In the genomic region with DNA sequence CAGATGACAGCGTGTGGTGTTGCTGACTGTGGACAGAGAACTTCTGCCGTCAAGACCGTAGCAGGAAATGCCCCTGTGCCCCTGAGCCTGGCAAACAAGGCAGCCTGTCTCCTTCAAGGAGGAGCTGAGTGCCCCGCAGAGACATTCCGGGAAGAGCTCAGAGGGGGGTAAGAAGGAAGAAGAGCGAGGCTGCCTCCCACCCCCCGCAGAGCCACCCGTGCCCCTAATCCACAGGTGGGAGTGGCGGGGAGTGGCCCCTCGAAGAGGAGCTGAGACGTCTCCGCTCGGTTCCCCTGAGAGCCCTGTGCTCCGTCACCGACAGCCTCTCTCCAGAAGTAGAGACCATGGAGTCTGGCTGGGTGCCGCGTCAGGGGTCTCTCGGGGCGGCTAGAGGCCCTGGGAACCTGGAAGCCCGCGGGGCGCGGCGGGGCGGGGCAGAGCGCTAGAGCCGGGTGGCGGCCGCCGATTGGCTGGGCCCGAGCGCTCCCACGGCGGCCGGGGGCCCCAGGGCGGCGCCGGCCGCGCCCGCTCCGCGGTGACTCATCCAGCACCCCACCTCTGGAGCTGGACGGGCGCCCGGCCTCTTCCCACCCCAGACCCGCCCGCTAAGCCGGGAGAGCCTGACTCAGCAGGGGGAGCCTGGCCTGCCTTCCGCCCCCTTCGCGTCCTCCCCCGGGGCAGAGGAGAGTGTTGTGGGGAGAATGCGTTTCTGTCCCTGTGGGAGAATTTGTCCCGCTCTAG, we compare ENCODE assay signal across 8 cellular contexts. TPM values are rescaled to one million over a fixed set of nuclear protein-coding genes. Genes with fewer than 3 reads are reported as not detected.
DNase-seq lines count a peak whose midpoint lies in the region; ATAC-seq and TF ChIP-seq lines count a peak whose summit lies in the region.

No MANE protein-coding gene starts in this region.

- H3K4me1 ChIP-seq in BLaER1 treated with 17β-estradiol and CSF1 and Interleukin-3, amounts not matched to agents 10 nM and 100 nM: peaks cover 34 to 89% (median 59%) of the 10 kb centered on the region in 10 experiments
- H3K4me1 ChIP-seq in RWPE2 (ENCODE audit: insufficient read depth, poor library complexity, severe bottlenecking) (peaks cover 58% of the 10 kb centered on the region), cardiac muscle cell (ENCODE audit: low read depth) (no peaks in the 10 kb centered on the region), aorta (ENCODE audit: control insufficient read depth in 1 of 2, insufficient read depth in 2 of 2, low read length in 2 of 2) (no peaks in the 10 kb centered on the region)

- H3K4me3 Mint-ChIP-seq in activated naive CD8-positive, alpha-beta T cell treated with anti-CD3 and anti-CD28 coated beads, Interleukin-2, amount 10 ng/mL, durations not matched to agents 7 days and 5 days: peak overlapping the region; percentile 81
- peak overlapping the region; percentile 64 for H3K4me3 Mint-ChIP-seq in progenitor cell of endocrine pancreas (ENCODE audit: low read depth)

- no peaks in the 10 kb centered on the region for H4K20me1 ChIP-seq in BLaER1 treated with 17β-estradiol and CSF1 and Interleukin-3, amounts not matched to agents 10 nM and 100 nM

- TF ChIP-seq CTCF in RWPE2 (IDR thresholded peaks at IDR 0.05; ENCODE audit: poor library complexity, severe bottlenecking): no peak
- no peak for TF ChIP-seq CTCF in cardiac muscle cell (IDR thresholded peaks at IDR 0.05; ENCODE audit: low read depth, low read length)
- TF ChIP-seq CTCF in progenitor cell of endocrine pancreas (IDR thresholded peaks at IDR 0.05; ENCODE audit: unreplicated experiment): no peak

- H3K27me3 ChIP-seq in BLaER1 treated with 17β-estradiol and CSF1 and Interleukin-3, amounts not matched to agents 10 nM and 100 nM: no peaks in the 10 kb centered on the region
- H3K27me3 ChIP-seq in RWPE2 (ENCODE audit: insufficient read depth, poor library complexity, severe bottlenecking): no peaks in the 10 kb centered on the region
- H3K27me3 ChIP-seq in cardiac muscle cell: peaks cover 19% of the 10 kb centered on the region
- no peaks in the 10 kb centered on the region for H3K27me3 ChIP-seq in aorta (ENCODE audit: control insufficient read depth in 1 of 2, insufficient read depth in 2 of 2, low read length in 1 of 2)

- peaks cover 11% of the 10 kb centered on the region for H3K27me3 Mint-ChIP-seq in activated naive CD8-positive, alpha-beta T cell treated with anti-CD3 and anti-CD28 coated beads, Interleukin-2, amount 10 ng/mL, durations not matched to agents 7 days and 5 days
- peaks cover 54% of the 10 kb centered on the region for H3K27me3 Mint-ChIP-seq in progenitor cell of endocrine pancreas

- DNase-seq in RWPE2 (ENCODE audit: low spot score): peak; percentile 97
- DNase-seq in activated naive CD8-positive, alpha-beta T cell treated with anti-CD3 and anti-CD28 coated beads, Interleukin-2, amount 10 ng/mL, durations not matched to agents 7 days and 5 days: peak; percentile 69
- peak; percentile 67 to 94 for DNase-seq in cardiac muscle cell (ENCODE audit: low read depth in 1 of 2, low spot score in 1 of 2)
- peak; percentile 49 for DNase-seq in progenitor cell of endocrine pancreas (ENCODE audit: low spot score, unreplicated experiment)
- DNase-seq in aorta: peak; percentile 94 to 96

- peak overlapping the region; percentile 59 to 97 (median 80) for H3K27ac ChIP-seq in BLaER1 treated with 17β-estradiol and CSF1 and Interleukin-3, amounts not matched to agents 10 nM and 100 nM
- H3K27ac ChIP-seq in RWPE2 (ENCODE audit: poor library complexity, severe bottlenecking) (peak overlapping the region; percentile 94), cardiac muscle cell (no peak overlapping the region), aorta (ENCODE audit: low read depth in 1 of 2, low read length in 2 of 2) (peak overlapping the region in 1 of 2 donors; percentile 31)

- no peaks in the 10 kb centered on the region for H3K9me3 ChIP-seq in BLaER1 treated with 17β-estradiol and CSF1 and Interleukin-3, amounts not matched to agents 10 nM and 100 nM (replicated peaks in 1 of 11)
- H3K9me3 ChIP-seq in RWPE2 (ENCODE audit: severe bottlenecking) (no peaks in the 10 kb centered on the region), cardiac muscle cell (ENCODE audit: low read depth) (no peaks in the 10 kb centered on the region), aorta (ENCODE audit: control insufficient read depth, low read length) (no peaks in the 10 kb centered on the region)

- H3K9ac ChIP-seq in BLaER1 treated with 17β-estradiol and CSF1 and Interleukin-3, amounts not matched to agents 10 nM and 100 nM: peak overlapping the region; percentile 66 to 94 (median 78)

- peak overlapping the region; percentile 74 to 98 (median 95) for H3K4me2 ChIP-seq in BLaER1 treated with 17β-estradiol and CSF1 and Interleukin-3, amounts not matched to agents 10 nM and 100 nM

- 2% methylated on average over 28 to 55 of the region's 55 CpGs for WGBS in aorta, 2 donors

- intact Hi-C loops in aorta (cut with DNase I): loop anchor here in 1 of 2 donors (2.0 kb wide), 1 partner anchor 725 kb away; no protein-coding TSS in a partner anchor

- H3K4me1 Mint-ChIP-seq in activated naive CD8-positive, alpha-beta T cell treated with anti-CD3 and anti-CD28 coated beads, Interleukin-2, amount 10 ng/mL, durations not matched to agents 7 days and 5 days: peaks cover 15% of the 10 kb centered on the region
- peaks cover 16% of the 10 kb centered on the region for H3K4me1 Mint-ChIP-seq in progenitor cell of endocrine pancreas (ENCODE audit: low read depth)

- H3K36me3 Mint-ChIP-seq in activated naive CD8-positive, alpha-beta T cell treated with anti-CD3 and anti-CD28 coated beads, Interleukin-2, amount 10 ng/mL, durations not matched to agents 7 days and 5 days: no peaks in the 10 kb centered on the region
- no peaks in the 10 kb centered on the region for H3K36me3 Mint-ChIP-seq in progenitor cell of endocrine pancreas (ENCODE audit: insufficient read depth)

- POLR2A ChIA-PET in activated naive CD8-positive, alpha-beta T cell treated with anti-CD3 and anti-CD28 coated beads, Interleukin-2, amount 10 ng/mL, durations not matched to agents 7 days and 5 days (lab: Charles Lee): interaction anchor here (0.6 to 1.4 kb wide), 2 partner anchors 74 to 289 kb away, joined by 4 to 5 read pairs; no protein-coding TSS in a partner anchor

- H3K36me3 ChIP-seq in BLaER1 treated with 17β-estradiol and CSF1 and Interleukin-3, amounts not matched to agents 10 nM and 100 nM: no peaks in the 10 kb centered on the region
- H3K36me3 ChIP-seq in RWPE2 (ENCODE audit: low read depth) (no peaks in the 10 kb centered on the region), cardiac muscle cell (no peaks in the 10 kb centered on the region), aorta (ENCODE audit: control insufficient read depth in 1 of 2, insufficient read depth in 2 of 2, low read length in 1 of 2) (no peaks in the 10 kb centered on the region)

- H3K9me3 Mint-ChIP-seq in activated naive CD8-positive, alpha-beta T cell treated with anti-CD3 and anti-CD28 coated beads, Interleukin-2, amount 10 ng/mL, durations not matched to agents 7 days and 5 days: no peaks in the 10 kb centered on the region
- H3K9me3 Mint-ChIP-seq in progenitor cell of endocrine pancreas (ENCODE audit: low read depth): no peaks in the 10 kb centered on the region

- ATAC-seq in HG03039 (IDR thresholded peaks at IDR 0.05; ENCODE audit: unreplicated experiment) (peak; percentile 50), RWPE2 (ENCODE audit: low read depth) (peak; percentile 63), aorta (ENCODE audit: low FRiP score) (peak; percentile 72), GM18498 (IDR thresholded peaks at IDR 0.05; ENCODE audit: unreplicated experiment) (no peak)
- peak; percentile 82 for ATAC-seq in activated naive CD8-positive, alpha-beta T cell treated with anti-CD3 and anti-CD28 coated beads, Interleukin-2, amount 10 ng/mL, durations not matched to agents 7 days and 5 days (ENCODE audit: low read depth)

- H3K4me3 ChIP-seq in BLaER1 treated with 17β-estradiol and CSF1 and Interleukin-3, amounts not matched to agents 10 nM and 100 nM: peak overlapping the region; percentile 47 to 71 (median 55)
- H3K4me3 ChIP-seq in RWPE2 (ENCODE audit: severe bottlenecking): peak overlapping the region; percentile 22
- peak overlapping the region; percentile 11 for H3K4me3 ChIP-seq in cardiac muscle cell
- H3K4me3 ChIP-seq in aorta (ENCODE audit: low read length in 2 of 2): no peak overlapping the region

- peak overlapping the region; percentile 52 for H3K27ac Mint-ChIP-seq in activated naive CD8-positive, alpha-beta T cell treated with anti-CD3 and anti-CD28 coated beads, Interleukin-2, amount 10 ng/mL, durations not matched to agents 7 days and 5 days
- H3K27ac Mint-ChIP-seq in progenitor cell of endocrine pancreas: peak overlapping the region; percentile 91

RNA-seq across cellular contexts. Expression of a gene that starts 25.2 kb away (rescaled TPM):
- total RNA-seq in activated naive CD8-positive, alpha-beta T cell treated with anti-CD3 and anti-CD28 coated beads, Interleukin-2, amount 10 ng/mL, durations not matched to agents 7 days and 5 days: not detected
- total RNA-seq in cardiac muscle cell: not detected in 2 replicates
- polyA plus RNA-seq in cardiac muscle cell: not detected in 2 replicates
- not detected in 2 replicates for total RNA-seq in progenitor cell of endocrine pancreas
- not detected for total RNA-seq in aorta
- polyA plus RNA-seq in aorta: 1 to 10 TPM in 1 of 2 donors, under 1 TPM in 1; 0.10 to 2.0 TPM

RNA-seq across cellular contexts. Expression of a gene that starts 30.9 kb away (rescaled TPM):
- total RNA-seq in activated naive CD8-positive, alpha-beta T cell treated with anti-CD3 and anti-CD28 coated beads, Interleukin-2, amount 10 ng/mL, durations not matched to agents 7 days and 5 days: under 1 TPM in 1 of 2 experiments, not detected in 1; 0.20 TPM
- total RNA-seq in cardiac muscle cell (480 and 946 TPM in 2 replicates), progenitor cell of endocrine pancreas (1,180 and 1,246 TPM in 2 replicates), aorta (100 to 1,000 TPM in 1 of 2 donors, 10 to 100 TPM in 1; 34.5 to 102 TPM)
- polyA plus RNA-seq in cardiac muscle cell (728 and 1,480 TPM in 2 replicates), aorta (100 to 1,000 TPM in 1 of 2 donors, 10 to 100 TPM in 1; 39.4 to 323 TPM)

RNA-seq across cellular contexts. Expression of a gene that starts 39.9 kb away (rescaled TPM):
- total RNA-seq in activated naive CD8-positive, alpha-beta T cell treated with anti-CD3 and anti-CD28 coated beads, Interleukin-2, amount 10 ng/mL, durations not matched to agents 7 days and 5 days: not detected
- total RNA-seq in cardiac muscle cell (not detected in 2 replicates), progenitor cell of endocrine pancreas (not detected in 2 replicates), aorta (not detected)
- polyA plus RNA-seq in cardiac muscle cell (not detected in 2 replicates), aorta (not detected)

Comparison
In these comparisons a context has a peak if more than half of its experiments do, and no peak if none do; other contexts are left out.
1. H3K4me3 ChIP-seq: peak in BLaER1 treated with 17β-estradiol and CSF1 and Interleukin-3, amounts not matched to agents 10 nM and 100 nM (10 of 10), RWPE2 (single experiment) and cardiac muscle cell (single experiment); none in aorta (0 of 2).
2. RNA of a gene that starts 30.9 kb away (total RNA-seq): 1,180 to 1,246 TPM in progenitor cell of endocrine pancreas, 480 to 946 TPM in cardiac muscle cell and 34.5 to 102 TPM in aorta; 0.20 TPM in activated naive CD8-positive, alpha-beta T cell treated with anti-CD3 and anti-CD28 coated beads, Interleukin-2, amount 10 ng/mL, durations not matched to agents 7 days and 5 days; every median in the first group is over 10 times any median in the second.
3. Peak in every context shown above with its lines, with median percentiles within 50 percentile points of each other: DNase-seq.